ENCODE assay signal across 8 cellular contexts in the genomic region with DNA sequence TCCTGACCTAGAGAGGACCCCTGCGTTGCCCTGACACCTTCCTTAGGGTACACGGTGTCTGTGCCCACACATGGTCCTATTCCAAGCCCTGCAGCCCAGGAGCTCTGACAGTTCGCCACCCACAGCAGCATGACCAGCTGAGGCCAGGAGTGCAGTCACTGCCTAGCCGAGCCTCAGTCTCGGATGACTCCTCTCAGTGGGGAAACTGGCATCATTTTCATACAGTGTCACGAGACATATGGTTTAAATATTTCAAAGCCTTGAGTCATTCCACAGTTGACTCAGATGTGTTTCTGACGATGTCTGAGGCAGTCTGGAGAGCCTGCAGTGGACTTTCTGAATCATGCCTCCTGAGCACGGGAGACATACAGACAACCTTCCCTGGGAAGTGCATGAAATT.
DNase-seq lines count a peak whose midpoint lies in the region; ATAC-seq and TF ChIP-seq lines count a peak whose summit lies in the region.

No MANE protein-coding gene starts in this region.

- H3K9me3 ChIP-seq in osteoblast (ENCODE audit: low read depth, low read length), result no peaks in the 10 kb centered on the region
- H3K9me3 ChIP-seq in Karpas-422 (ENCODE audit: low read length), result no peaks in the 10 kb centered on the region

- H4K20me1 ChIP-seq in osteoblast (ENCODE audit: insufficient read depth, low read length) (no peaks in the 10 kb centered on the region), Karpas-422 (ENCODE audit: insufficient read depth, low read depth, low read length) (no peaks in the 10 kb centered on the region; the same call in 1 of the 2 replicates)

- H3K36me3 ChIP-seq in osteoblast (ENCODE audit: insufficient read depth, low read length) (peaks cover 4% of the 10 kb centered on the region), Karpas-422 (ENCODE audit: insufficient read depth, low read length) (no peaks in the 10 kb centered on the region)

- TF ChIP-seq CTCF in osteoblast (IDR thresholded peaks at IDR 0.05; ENCODE audit: extremely low read depth, low read depth, low read length), result no peak

- H2AFZ ChIP-seq in osteoblast (ENCODE audit: low read length), result peak overlapping the region; percentile 14
- H2AFZ ChIP-seq in Karpas-422 (ENCODE audit: low read length), result no peak overlapping the region

- H3K9me2 ChIP-seq in Karpas-422 (replicated peaks; ENCODE audit: insufficient read depth, low read length), result no peaks in the 10 kb centered on the region

- no peaks in the 10 kb centered on the region for H3K79me2 ChIP-seq in osteoblast (ENCODE audit: insufficient read depth, low read length)
- H3K79me2 ChIP-seq in Karpas-422 (ENCODE audit: low read length), result no peaks in the 10 kb centered on the region

- ATAC-seq in HG02938 (IDR thresholded peaks at IDR 0.05; ENCODE audit: unreplicated experiment), result peak; percentile 49

- H3K4me2 ChIP-seq in osteoblast (ENCODE audit: insufficient read depth, low read length) (peak overlapping the region; percentile 54), Karpas-422 (ENCODE audit: low read depth, low read length, poor library complexity, severe bottlenecking) (no peak overlapping the region)

- H3K4me1 ChIP-seq in osteoblast (ENCODE audit: insufficient read depth, low read length) (peaks cover 29% of the 10 kb centered on the region), Karpas-422 (ENCODE audit: low read length) (no peaks in the 10 kb centered on the region)

- DNase-seq in Ammon's horn (ENCODE audit: low spot score), result peak; percentile 31
- DNase-seq in osteoblast (ENCODE audit: insufficient read length, low spot score, missing footprints), result peak; percentile 98
- DNase-seq in Karpas-422, result no peak
- DNase-seq in SHP77 treated with DMSO at 0.1 percent for 48 hours (lab: John Stamatoyannopoulos, UW), result no peak
- DNase-seq in NCI-H1092 treated with DMSO at 0.1 percent for 48 hours (lab: John Stamatoyannopoulos, UW), result no peak
- no peak for DNase-seq in NAMALWA (ENCODE audit: low spot score)

- H3K9ac ChIP-seq in Karpas-422 (ENCODE audit: low read length), result no peak overlapping the region

- H3K27ac ChIP-seq in angular gyrus (ENCODE audit: low read depth, low read length) (peak overlapping the region; percentile 70), osteoblast (ENCODE audit: low read depth, low read length) (peak overlapping the region; percentile 78), Karpas-422 (ENCODE audit: low read length) (no peak overlapping the region)

- H3K4me3 ChIP-seq in osteoblast (ENCODE audit: insufficient read depth, low read length) (no peak overlapping the region), Karpas-422 (ENCODE audit: low read length) (no peak overlapping the region)

- no peaks in the 10 kb centered on the region for H3K27me3 ChIP-seq in osteoblast (ENCODE audit: insufficient read depth, low read length)
- H3K27me3 ChIP-seq in Karpas-422 (ENCODE audit: low read length), result no peaks in the 10 kb centered on the region

Comparison
In these comparisons a context has a peak if more than half of its experiments do, and no peak if none do; other contexts are left out.
1. DNase-seq: peak in Ammon's horn (single experiment) and osteoblast (single experiment); none in Karpas-422 (single experiment), SHP77 treated with DMSO at 0.1 percent for 48 hours (single experiment), NCI-H1092 treated with DMSO at 0.1 percent for 48 hours (single experiment) and NAMALWA (single experiment).